In genomic region chr4:89788243-89789072, GRCh38 we compare ENCODE assay signal across 12 cellular contexts. TPM values are rescaled to one million over a fixed set of nuclear protein-coding genes. Genes with fewer than 3 reads are reported as not detected.
A peak's percentile ranks its signal among the peaks of the same experiment; 100 is the strongest.
DNase-seq lines count a peak whose midpoint lies in the region; ATAC-seq, FAIRE-seq and TF ChIP-seq lines count a peak whose summit lies in the region.
"Had no signal": no experiment of that assay in that cellular context is flagged by ENCODE, and none has a peak within 500 bp of the region (broad histone marks: within the 10 kb centered on the region; RNA-seq: fewer than 3 reads in every experiment).

No MANE protein-coding gene starts in this region.

- peak; percentile 10 for DNase-seq in AG10803 (ENCODE audit: low read depth)
- DNase-seq in MG63, result peak; percentile 4
- DNase-seq in heart right ventricle, result peak; percentile 45 to 55
- no peak for DNase-seq in dedifferentiated amniotic fluid mesenchymal stem cell (ENCODE audit: extremely low spot score)
- DNase-seq in endothelial cell (ENCODE audit: low spot score), result no peak
- DNase-seq in NCI-H524 (lab: John Stamatoyannopoulos, UW), result no peak
- no peak for DNase-seq in GM12892 (ENCODE audit: insufficient read length)
- DNase-seq: activated CD8-positive, alpha-beta memory T cell treated with anti-CD3 and anti-CD28 coated beads, Interleukin-2, amount 50 U/mL, for 48 hours; erythroblast; naive thymus-derived CD8-positive, alpha-beta T cell; spleen had no signal

- no peak for FAIRE-seq in GM12892 (lab: Jason Lieb, UNC)

- no peak for TF ChIP-seq POLR2A in GM12892 (IDR thresholded peaks at IDR 0.05; ENCODE audit: low read depth, low read length)

- H3K36me3 ChIP-seq in MG63 (no peaks in the 10 kb centered on the region), heart right ventricle (no peaks in the 10 kb centered on the region)
- H3K36me3 ChIP-seq: spleen had no signal

- H3K4me3 Mint-ChIP-seq in endothelial cell (ENCODE audit: unreplicated experiment), result no peak overlapping the region
- H3K4me3 Mint-ChIP-seq: naive thymus-derived CD8-positive, alpha-beta T cell had no signal

- WGBS in heart right ventricle, 2 donors, result 52 to 53% methylated on average over 2 of the region's 2 CpGs

- ATAC-seq in heart right ventricle, result peak in 7 of 8 donors; percentile 58 to 90 (median 79)
- ATAC-seq: naive thymus-derived CD8-positive, alpha-beta T cell had no signal

- H3K4me1 Mint-ChIP-seq in endothelial cell (ENCODE audit: unreplicated experiment), result no peaks in the 10 kb centered on the region
- H3K4me1 Mint-ChIP-seq: naive thymus-derived CD8-positive, alpha-beta T cell had no signal

- intact Hi-C loops in heart right ventricle (cut with DNase I), result no loop called here

- H3K4me1 ChIP-seq in heart right ventricle, result peaks cover 0 to 10% (median 0%) of the 10 kb centered on the region in 9 donors
- H3K4me1 ChIP-seq: spleen had no signal

- H3K27ac Mint-ChIP-seq in endothelial cell (ENCODE audit: unreplicated experiment), result no peak overlapping the region
- H3K27ac Mint-ChIP-seq: naive thymus-derived CD8-positive, alpha-beta T cell had no signal

- H3K27ac ChIP-seq in angular gyrus (ENCODE audit: low read depth, low read length) (peak overlapping the region; percentile 26), heart right ventricle (no peak overlapping the region)
- H3K27ac ChIP-seq: spleen had no signal

- H3K27me3 ChIP-seq in MG63 (no peaks in the 10 kb centered on the region), heart right ventricle (no peaks in the 10 kb centered on the region)
- H3K27me3 ChIP-seq: spleen had no signal

- TF ChIP-seq CTCF in AG10803 (conservative IDR thresholded peaks at IDR 0.05; ENCODE audit: low read length) (no peak), heart right ventricle (IDR thresholded peaks at IDR 0.05) (no peak), endothelial cell (IDR thresholded peaks at IDR 0.05; ENCODE audit: unreplicated experiment) (no peak)

- no peaks in the 10 kb centered on the region for H3K9me3 ChIP-seq in MG63
- H3K9me3 ChIP-seq in heart right ventricle, result no peaks in the 10 kb centered on the region
- H3K9me3 ChIP-seq: spleen had no signal

- H3K36me3 Mint-ChIP-seq in endothelial cell (ENCODE audit: low read depth, unreplicated experiment), result peaks cover 5% of the 10 kb centered on the region
- H3K36me3 Mint-ChIP-seq: naive thymus-derived CD8-positive, alpha-beta T cell had no signal

- H3K4me3 ChIP-seq in AG10803 (ENCODE audit: low read length) (no peak overlapping the region), MG63 (no peak overlapping the region), heart right ventricle (no peak overlapping the region)
- H3K4me3 ChIP-seq: spleen had no signal

- H3K27me3 Mint-ChIP-seq in endothelial cell (ENCODE audit: unreplicated experiment), result peaks cover 1% of the 10 kb centered on the region

- no peaks in the 10 kb centered on the region for H3K9me3 Mint-ChIP-seq in endothelial cell (ENCODE audit: unreplicated experiment)

RNA-seq across cellular contexts. Expression of gene SNCA, which starts 48.5 kb away (rescaled TPM):
- not detected in 2 replicates for total RNA-seq in MG63 (2014; rRNA removed; shearing (Covaris generic); ENCODE audit: low replicate concordance)
- total RNA-seq in heart right ventricle (10 to 100 TPM in 4 of 10 donors, 1 to 10 TPM in 6; 1.8 to 29.8 (median 3.9) TPM), endothelial cell (ENCODE audit: unreplicated experiment) (49.7 TPM)
- polyA plus RNA-seq in heart right ventricle, result 1 to 10 TPM; 2.5 to 2.7 TPM
- polyA plus RNA-seq in GM12892 (2012; ENCODE audit: missing spikeins), result not detected
- total RNA-seq: naive thymus-derived CD8-positive, alpha-beta T cell had no signal
- polyA plus RNA-seq: naive thymus-derived CD8-positive, alpha-beta T cell had no signal

Comparison
In these comparisons a context has a peak if more than half of its experiments do, and no peak if none do; other contexts are left out.
1. DNase-seq: peak in AG10803 (single experiment), MG63 (single experiment) and heart right ventricle (2 of 2); none in dedifferentiated amniotic fluid mesenchymal stem cell (single experiment), endothelial cell (single experiment), NCI-H524 (0 of 2) and GM12892 (single experiment).